ENCODE assay signal across 11 cellular contexts in genomic region chr14:77007975-77008421, GRCh38. TPM values are rescaled to one million over a fixed set of nuclear protein-coding genes. Genes with fewer than 3 reads are reported as not detected.
DNase-seq lines count a peak whose midpoint lies in the region; ATAC-seq and TF ChIP-seq lines count a peak whose summit lies in the region.
"Had no signal": no experiment of that assay in that cellular context is flagged by ENCODE, and none has a peak within 500 bp of the region (broad histone marks: within the 10 kb centered on the region; RNA-seq: fewer than 3 reads in every experiment).

No MANE protein-coding gene starts in this region.

- H2AK5ac ChIP-seq in neuronal stem cell (ENCODE audit: low read depth, low read length), result peak overlapping the region; percentile 12

- no peak overlapping the region for H2BK15ac ChIP-seq in neuronal stem cell (ENCODE audit: low read length)

- no peak overlapping the region for H4K8ac ChIP-seq in neuronal stem cell (ENCODE audit: low read depth, low read length)

- no CpG with 5 or more reads among the region's 3 CpGs for WGBS in neuronal stem cell (ENCODE audit: extremely low coverage in 2 of 2, insufficient read length in 2 of 2, insufficient replicate concordance in 1 of 2), 2 donors

- H2AFZ ChIP-seq in neuronal stem cell (ENCODE audit: low read length), result peak overlapping the region; percentile 17

- H3K36me3 ChIP-seq in neuronal stem cell (replicated peaks in 1 of 2; ENCODE audit: control insufficient read depth in 2 of 2, insufficient read depth in 2 of 2, low read length in 2 of 2), result no peaks in the 10 kb centered on the region
- H3K36me3 ChIP-seq: SJCRH30 had no signal

- H3K27me3 ChIP-seq in neuronal stem cell (ENCODE audit: control insufficient read depth in 3 of 3, insufficient read depth in 3 of 3, low read depth in 1 of 3, low read length in 3 of 3), result peaks cover 0 to 12% (median 0%) of the 10 kb centered on the region in 3 experiments
- H3K27me3 ChIP-seq: SJCRH30 had no signal

- no peaks in the 10 kb centered on the region for H3K9me3 Mint-ChIP-seq in natural killer cell
- H3K9me3 Mint-ChIP-seq in activated T-cell treated with anti-CD3 and anti-CD28 coated beads, Interleukin-2, amount 50 U/mL, for 4 hours, result no peaks in the 10 kb centered on the region
- H3K9me3 Mint-ChIP-seq in activated T-helper 1 cell treated with anti-CD3 and anti-CD28 coated beads, Interleukin-12 subunit alpha, Interleukin-12 subunit beta, Interleukin-2, Interleukin-4 antibody, amounts not matched to agents 30 ng/mL and 10 ng/mL and 1 ng/mL, durations not matched to agents 14 hours and 24 hours and 36 hours, result no peaks in the 10 kb centered on the region
- H3K9me3 Mint-ChIP-seq: CD8-positive, alpha-beta T cell had no signal

- H4K91ac ChIP-seq in neuronal stem cell (ENCODE audit: low read depth, low read length, poor library complexity), result no peak overlapping the region

- H3K9me3 ChIP-seq in neuronal stem cell (replicated peaks in 1 of 2; ENCODE audit: control insufficient read depth in 2 of 2, insufficient read depth in 1 of 2, low read depth in 1 of 2, low read length in 2 of 2), result no peaks in the 10 kb centered on the region
- H3K9me3 ChIP-seq: SJCRH30 had no signal

- no peak overlapping the region for H3K4me3 ChIP-seq in neuronal stem cell (ENCODE audit: low read length in 2 of 2)
- H3K4me3 ChIP-seq: SJCRH30 had no signal

- TF ChIP-seq CTCF in natural killer cell (IDR thresholded peaks at IDR 0.05), result no peak

- no peak overlapping the region for H3K14ac ChIP-seq in neuronal stem cell (ENCODE audit: low read length)

- H3K36me3 Mint-ChIP-seq in natural killer cell, result no peaks in the 10 kb centered on the region
- H3K36me3 Mint-ChIP-seq in activated T-cell treated with anti-CD3 and anti-CD28 coated beads, Interleukin-2, amount 50 U/mL, for 4 hours (ENCODE audit: insufficient read depth), result no peaks in the 10 kb centered on the region
- no peaks in the 10 kb centered on the region for H3K36me3 Mint-ChIP-seq in activated T-helper 1 cell treated with anti-CD3 and anti-CD28 coated beads, Interleukin-12 subunit alpha, Interleukin-12 subunit beta, Interleukin-2, Interleukin-4 antibody, amounts not matched to agents 30 ng/mL and 10 ng/mL and 1 ng/mL, durations not matched to agents 14 hours and 24 hours and 36 hours (ENCODE audit: low read depth)
- H3K36me3 Mint-ChIP-seq: CD8-positive, alpha-beta T cell had no signal

- H2BK120ac ChIP-seq in neuronal stem cell (ENCODE audit: low read depth, low read length), result no peak overlapping the region

- no peak overlapping the region for H3K4me2 ChIP-seq in neuronal stem cell (ENCODE audit: insufficient read depth, low read length, poor library complexity, severe bottlenecking)

- ATAC-seq in natural killer cell (no peak), GM19452 (IDR thresholded peaks at IDR 0.05; ENCODE audit: unreplicated experiment) (no peak)
- no peak for ATAC-seq in activated T-cell treated with anti-CD3 and anti-CD28 coated beads, Interleukin-2, amount 50 U/mL, for 4 hours
- ATAC-seq: CD8-positive, alpha-beta T cell had no signal

- peak overlapping the region; percentile 44 for H3K18ac ChIP-seq in neuronal stem cell (ENCODE audit: low read length)

- no peak overlapping the region for H3K27ac Mint-ChIP-seq in natural killer cell
- no peak overlapping the region for H3K27ac Mint-ChIP-seq in activated T-helper 1 cell treated with anti-CD3 and anti-CD28 coated beads, Interleukin-12 subunit alpha, Interleukin-12 subunit beta, Interleukin-2, Interleukin-4 antibody, amounts not matched to agents 30 ng/mL and 10 ng/mL and 1 ng/mL, durations not matched to agents 14 hours and 24 hours and 36 hours
- H3K27ac Mint-ChIP-seq: CD8-positive, alpha-beta T cell had no signal

- peaks cover 6% of the 10 kb centered on the region in 2 donors for H3K27me3 Mint-ChIP-seq in natural killer cell (ENCODE audit: low read depth in 2 of 2)
- H3K27me3 Mint-ChIP-seq in activated T-cell treated with anti-CD3 and anti-CD28 coated beads, Interleukin-2, amount 50 U/mL, for 4 hours (ENCODE audit: low read depth), result no peaks in the 10 kb centered on the region
- peaks cover 8% of the 10 kb centered on the region for H3K27me3 Mint-ChIP-seq in activated T-helper 1 cell treated with anti-CD3 and anti-CD28 coated beads, Interleukin-12 subunit alpha, Interleukin-12 subunit beta, Interleukin-2, Interleukin-4 antibody, amounts not matched to agents 30 ng/mL and 10 ng/mL and 1 ng/mL, durations not matched to agents 14 hours and 24 hours and 36 hours (ENCODE audit: insufficient read depth)

- peaks cover 5 to 26% of the 10 kb centered on the region in 2 donors for H3K4me1 ChIP-seq in neuronal stem cell (ENCODE audit: control insufficient read depth in 2 of 2, insufficient read depth in 1 of 2, low read depth in 1 of 2, low read length in 2 of 2)
- H3K4me1 ChIP-seq: SJCRH30 had no signal

- no peaks in the 10 kb centered on the region for H3K79me1 ChIP-seq in neuronal stem cell (ENCODE audit: low read depth, low read length)

- no peak overlapping the region for H3K9ac ChIP-seq in neuronal stem cell (ENCODE audit: low read depth, low read length, poor library complexity)

- no peak overlapping the region for H3K4ac ChIP-seq in neuronal stem cell (ENCODE audit: low read length)

- H3K4me3 Mint-ChIP-seq in natural killer cell, result no peak overlapping the region
- H3K4me3 Mint-ChIP-seq in activated T-cell treated with anti-CD3 and anti-CD28 coated beads, Interleukin-2, amount 50 U/mL, for 4 hours, result no peak overlapping the region
- no peak overlapping the region for H3K4me3 Mint-ChIP-seq in activated T-helper 1 cell treated with anti-CD3 and anti-CD28 coated beads, Interleukin-12 subunit alpha, Interleukin-12 subunit beta, Interleukin-2, Interleukin-4 antibody, amounts not matched to agents 30 ng/mL and 10 ng/mL and 1 ng/mL, durations not matched to agents 14 hours and 24 hours and 36 hours
- H3K4me3 Mint-ChIP-seq: CD8-positive, alpha-beta T cell had no signal

- peak; percentile 77 for DNase-seq in COLO668 (lab: John Stamatoyannopoulos, UW; ENCODE audit: unreplicated experiment)
- peak; percentile 92 for DNase-seq in NCI-H2196 (lab: John Stamatoyannopoulos, UW; ENCODE audit: unreplicated experiment)
- no peak for DNase-seq in epithelial cell of prostate (ENCODE audit: low read depth, low spot score)
- DNase-seq in neuronal stem cell (ENCODE audit: low spot score), result no peak
- DNase-seq in natural killer cell, result no peak
- DNase-seq in activated T-cell treated with anti-CD3 and anti-CD28 coated beads, Interleukin-2, amount 50 U/mL, for 4 hours, result no peak
- DNase-seq in activated T-helper 1 cell treated with anti-CD3 and anti-CD28 coated beads, Interleukin-12 subunit alpha, Interleukin-12 subunit beta, Interleukin-2, Interleukin-4 antibody, amounts not matched to agents 30 ng/mL and 10 ng/mL and 1 ng/mL, durations not matched to agents 14 hours and 24 hours and 36 hours (ENCODE audit: low spot score), result no peak
- DNase-seq: CD8-positive, alpha-beta T cell; dermis blood vessel endothelial cell; SJCRH30 had no signal

- no peak overlapping the region for H2BK5ac ChIP-seq in neuronal stem cell (ENCODE audit: low read length)

- H3K23ac ChIP-seq in neuronal stem cell (ENCODE audit: low read depth, low read length, poor library complexity), result no peak overlapping the region

- no peak overlapping the region for H2BK12ac ChIP-seq in neuronal stem cell (ENCODE audit: low read length)

- peaks cover 0 to 21% of the 10 kb centered on the region in 2 donors for H3K4me1 Mint-ChIP-seq in natural killer cell
- H3K4me1 Mint-ChIP-seq in activated T-cell treated with anti-CD3 and anti-CD28 coated beads, Interleukin-2, amount 50 U/mL, for 4 hours (ENCODE audit: low read depth), result peaks cover 19% of the 10 kb centered on the region
- H3K4me1 Mint-ChIP-seq in activated T-helper 1 cell treated with anti-CD3 and anti-CD28 coated beads, Interleukin-12 subunit alpha, Interleukin-12 subunit beta, Interleukin-2, Interleukin-4 antibody, amounts not matched to agents 30 ng/mL and 10 ng/mL and 1 ng/mL, durations not matched to agents 14 hours and 24 hours and 36 hours (ENCODE audit: low read depth), result peaks cover 11% of the 10 kb centered on the region

- H3K27ac ChIP-seq in epithelial cell of prostate (peak overlapping the region; percentile 90), neuronal stem cell (replicated peaks; ENCODE audit: low read length) (no peak overlapping the region)
- H3K27ac ChIP-seq: SJCRH30 had no signal

- intact Hi-C loops in natural killer cell (cut with micrococcal nuclease), result no loop called here
- intact Hi-C loops in activated T-helper 1 cell treated with anti-CD3 and anti-CD28 coated beads, Interleukin-12 subunit alpha, Interleukin-12 subunit beta, Interleukin-2, Interleukin-4 antibody, amounts not matched to agents 30 ng/mL and 10 ng/mL and 1 ng/mL, durations not matched to agents 14 hours and 24 hours and 36 hours (cut with micrococcal nuclease), result no loop called here

RNA-seq across cellular contexts. Expression of gene IRF2BPL, which starts 20.5 kb away (rescaled TPM):
- 12.3 TPM for polyA plus RNA-seq in neuronal stem cell (2013, experiment 1 of 2)
- 12.4 TPM for polyA plus RNA-seq in neuronal stem cell (2013, experiment 2 of 2)
- 10 to 100 TPM; 39.3 to 46.5 (median 46.3) TPM for total RNA-seq in natural killer cell
- total RNA-seq in activated T-cell treated with anti-CD3 and anti-CD28 coated beads, Interleukin-2, amount 50 U/mL, for 4 hours, result 10 to 100 TPM; 29.5 to 37.1 (median 32.7) TPM
- 24.9 and 26.5 TPM in 2 replicates for total RNA-seq in activated T-helper 1 cell treated with anti-CD3 and anti-CD28 coated beads, Interleukin-12 subunit alpha, Interleukin-12 subunit beta, Interleukin-2, Interleukin-4 antibody, amounts not matched to agents 30 ng/mL and 10 ng/mL and 1 ng/mL, durations not matched to agents 14 hours and 24 hours and 36 hours

Comparison
In these comparisons a context has a peak if more than half of its experiments do, and no peak if none do; other contexts are left out.
1. DNase-seq: peak in COLO668 (single experiment) and NCI-H2196 (single experiment); none in epithelial cell of prostate (single experiment), neuronal stem cell (single experiment), natural killer cell (single experiment), activated T-cell treated with anti-CD3 and anti-CD28 coated beads, Interleukin-2, amount 50 U/mL, for 4 hours (single experiment) and activated T-helper 1 cell treated with anti-CD3 and anti-CD28 coated beads, Interleukin-12 subunit alpha, Interleukin-12 subunit beta, Interleukin-2, Interleukin-4 antibody, amounts not matched to agents 30 ng/mL and 10 ng/mL and 1 ng/mL, durations not matched to agents 14 hours and 24 hours and 36 hours (single experiment).